Comparison of ENCODE assay signal across 15 cellular contexts in genomic region chr6:20763311-20763710, GRCh38.
DNase-seq lines count a peak whose midpoint lies in the region; ATAC-seq and TF ChIP-seq lines count a peak whose summit lies in the region.
"Had no signal": no experiment of that assay in that cellular context is flagged by ENCODE, and none has a peak within 500 bp of the region (broad histone marks: within the 10 kb centered on the region; RNA-seq: fewer than 3 reads in every experiment).

No MANE protein-coding gene starts in this region.

- H3K4me2 ChIP-seq in neural progenitor cell = no peak overlapping the region
- H3K4me2 ChIP-seq: GM23338 had no signal

- H4K20me1 ChIP-seq in neural progenitor cell (ENCODE audit: low read depth) = no peaks in the 10 kb centered on the region

- no peaks in the 10 kb centered on the region for H3K36me3 Mint-ChIP-seq in neural progenitor cell

- no peak overlapping the region for H3K9ac ChIP-seq in neural progenitor cell

- H3K4me1 ChIP-seq in neural progenitor cell = no peaks in the 10 kb centered on the region
- H3K4me1 ChIP-seq: Caco-2 had no signal

- H3K36me3 ChIP-seq in neural progenitor cell = no peaks in the 10 kb centered on the region

- no peak overlapping the region for H3K4me3 ChIP-seq in neural progenitor cell
- H3K4me3 ChIP-seq: GM23338 had no signal

- H3K9me3 ChIP-seq in neural progenitor cell (ENCODE audit: low read depth) = no peaks in the 10 kb centered on the region
- H3K9me3 ChIP-seq: Caco-2 had no signal

- no peak overlapping the region for H2AFZ ChIP-seq in neural progenitor cell (replicated peaks)
- H2AFZ ChIP-seq: GM23338 had no signal

- no peak overlapping the region for H3K27ac ChIP-seq in neural progenitor cell
- H3K27ac ChIP-seq: C4-2B had no signal

- no peak for TF ChIP-seq CTCF in neural progenitor cell (IDR thresholded peaks at IDR 0.05)

- peak; percentile 70 for DNase-seq in DMS 273 (lab: John Stamatoyannopoulos, UW; ENCODE audit: unreplicated experiment)
- peak; percentile 22 for DNase-seq in NCI-H446 treated with DMSO at 0.1 percent for 48 hours (lab: John Stamatoyannopoulos, UW)
- DNase-seq in NCI-H82 (lab: John Stamatoyannopoulos, UW) = peak; percentile 93
- DNase-seq in medulla oblongata (ENCODE audit: extremely low spot score) = peak; percentile 8
- no peak for DNase-seq in Ammon's horn (ENCODE audit: low spot score)
- no peak for DNase-seq in neural progenitor cell (ENCODE audit: low spot score)
- DNase-seq: ACHN; Caco-2; CD4-positive, alpha-beta T cell; HCEC 1CT; KG1 had no signal

- H3K27me3 Mint-ChIP-seq in neural progenitor cell (ENCODE audit: insufficient read depth, low read depth) = peaks cover 2% of the 10 kb centered on the region
- H3K27me3 Mint-ChIP-seq: CD4-positive, alpha-beta T cell had no signal

- H3K27ac Mint-ChIP-seq in neural progenitor cell = no peak overlapping the region
- H3K27ac Mint-ChIP-seq: CD4-positive, alpha-beta T cell; GM23338 had no signal

- H3K79me2 ChIP-seq in neural progenitor cell (ENCODE audit: low read depth) = no peaks in the 10 kb centered on the region

- no peaks in the 10 kb centered on the region for H3K27me3 ChIP-seq in neural progenitor cell

- no peak overlapping the region for H3K4me3 Mint-ChIP-seq in neural progenitor cell
- H3K4me3 Mint-ChIP-seq: CD4-positive, alpha-beta T cell; GM23338 had no signal

- H3F3A ChIP-seq in neural progenitor cell (ENCODE audit: low read depth) = no peaks in the 10 kb centered on the region

- ATAC-seq in GM19328 (IDR thresholded peaks at IDR 0.05; ENCODE audit: unreplicated experiment) (no peak), HG03175 (IDR thresholded peaks at IDR 0.05; ENCODE audit: unreplicated experiment) (no peak)
- ATAC-seq: GM23338 had no signal

- no peaks in the 10 kb centered on the region for H3K9me3 Mint-ChIP-seq in neural progenitor cell
- H3K9me3 Mint-ChIP-seq: CD4-positive, alpha-beta T cell; GM23338 had no signal

- no peaks in the 10 kb centered on the region for H3K4me1 Mint-ChIP-seq in neural progenitor cell

Comparison
In these comparisons a context has a peak if more than half of its experiments do, and no peak if none do; other contexts are left out.
1. DNase-seq: peak in DMS 273 (single experiment), NCI-H446 treated with DMSO at 0.1 percent for 48 hours (single experiment), NCI-H82 (single experiment) and medulla oblongata (single experiment); none in Ammon's horn (single experiment) and neural progenitor cell (single experiment).